Comparison of ENCODE assay signal across 1 cellular context in genomic region chr2:87494845-87495244, GRCh38.
TF ChIP-seq lines count a peak whose summit lies in the region.
"Not testable (repeated sequence)": the region's sequence is repeated elsewhere in the genome, so short reads cannot be mapped to it uniquely, and the experiment has no call there.

No MANE protein-coding gene starts in this region.

TF ChIP-seq in K562, 482 proteins besides CTCF, POLR2A, EP300 and RAD21:
- TF ChIP-seq KDM1A (IDR thresholded peaks at IDR 0.05), result peak; percentile 65 to 83
- not testable (repeated sequence) for TF ChIP-seq PBX2 (CRISPR knock-in tag; IDR thresholded peaks at IDR 0.05; ENCODE audit: low read depth)
- TF ChIP-seq PBX2 (tag; conservative IDR thresholded peaks at IDR 0.05; ENCODE audit: low read depth), result 0 out of 2 replicates have a peak, but pooled peaks have one; percentile 29
- TF ChIP-seq RCOR1 (IDR thresholded peaks at IDR 0.05; ENCODE audit: borderline replicate concordance in 1 of 2, low read depth in 2 of 2, low read length in 2 of 2), result peak in 1 of 2 experiments; percentile 27; a peak in 1 of 4 replicates
- peak; percentile 76 for TF ChIP-seq MEIS2 (IDR thresholded peaks at IDR 0.05; ENCODE audit: partially characterized antibody)
